ENCODE assay signal across 1 cellular context in the genomic region with DNA sequence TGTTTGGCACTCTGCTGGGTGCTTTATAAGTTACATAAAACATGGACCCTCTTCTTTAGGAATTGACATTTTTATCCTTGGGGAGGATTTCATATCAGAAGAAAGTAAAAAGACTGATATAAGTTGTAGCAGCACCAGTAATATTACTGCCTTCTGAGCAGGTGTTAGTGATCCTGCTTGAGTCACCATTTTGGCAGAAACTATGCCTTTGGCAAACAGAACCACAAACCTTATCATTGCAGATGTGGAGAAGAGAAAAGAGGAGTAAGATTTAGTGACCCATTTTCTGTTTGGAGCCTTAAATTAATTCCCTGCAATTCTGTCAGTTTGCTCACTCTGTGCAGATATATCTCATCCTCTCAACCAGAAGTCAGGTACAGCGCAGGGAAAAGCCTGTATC.
TF ChIP-seq lines count a peak whose summit lies in the region.

No MANE protein-coding gene starts in this region.

TF ChIP-seq in HepG2, 621 proteins besides CTCF, POLR2A, EP300 and RAD21:
- TF ChIP-seq CENPT (CRISPR knock-in tag; IDR thresholded peaks at IDR 0.05; ENCODE audit: low read depth) = no peak
- no peak for TF ChIP-seq ARNT (IDR thresholded peaks at IDR 0.05)
- TF ChIP-seq SALL1 (CRISPR knock-in tag; IDR thresholded peaks at IDR 0.05) = no peak
- TF ChIP-seq, protein P1, sequence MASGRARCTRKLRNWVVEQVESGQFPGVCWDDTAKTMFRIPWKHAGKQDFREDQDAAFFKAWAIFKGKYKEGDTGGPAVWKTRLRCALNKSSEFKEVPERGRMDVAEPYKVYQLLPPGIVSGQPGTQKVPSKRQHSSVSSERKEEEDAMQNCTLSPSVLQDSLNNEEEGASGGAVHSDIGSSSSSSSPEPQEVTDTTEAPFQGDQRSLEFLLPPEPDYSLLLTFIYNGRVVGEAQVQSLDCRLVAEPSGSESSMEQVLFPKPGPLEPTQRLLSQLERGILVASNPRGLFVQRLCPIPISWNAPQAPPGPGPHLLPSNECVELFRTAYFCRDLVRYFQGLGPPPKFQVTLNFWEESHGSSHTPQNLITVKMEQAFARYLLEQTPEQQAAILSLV (CRISPR knock-in tag; IDR thresholded peaks at IDR 0.05; ENCODE audit: borderline replicate concordance) = no peak
- TF ChIP-seq PCBP1 (IDR thresholded peaks at IDR 0.05; ENCODE audit: borderline replicate concordance, low read depth, low read length) = no peak
- TF ChIP-seq, protein P2, sequence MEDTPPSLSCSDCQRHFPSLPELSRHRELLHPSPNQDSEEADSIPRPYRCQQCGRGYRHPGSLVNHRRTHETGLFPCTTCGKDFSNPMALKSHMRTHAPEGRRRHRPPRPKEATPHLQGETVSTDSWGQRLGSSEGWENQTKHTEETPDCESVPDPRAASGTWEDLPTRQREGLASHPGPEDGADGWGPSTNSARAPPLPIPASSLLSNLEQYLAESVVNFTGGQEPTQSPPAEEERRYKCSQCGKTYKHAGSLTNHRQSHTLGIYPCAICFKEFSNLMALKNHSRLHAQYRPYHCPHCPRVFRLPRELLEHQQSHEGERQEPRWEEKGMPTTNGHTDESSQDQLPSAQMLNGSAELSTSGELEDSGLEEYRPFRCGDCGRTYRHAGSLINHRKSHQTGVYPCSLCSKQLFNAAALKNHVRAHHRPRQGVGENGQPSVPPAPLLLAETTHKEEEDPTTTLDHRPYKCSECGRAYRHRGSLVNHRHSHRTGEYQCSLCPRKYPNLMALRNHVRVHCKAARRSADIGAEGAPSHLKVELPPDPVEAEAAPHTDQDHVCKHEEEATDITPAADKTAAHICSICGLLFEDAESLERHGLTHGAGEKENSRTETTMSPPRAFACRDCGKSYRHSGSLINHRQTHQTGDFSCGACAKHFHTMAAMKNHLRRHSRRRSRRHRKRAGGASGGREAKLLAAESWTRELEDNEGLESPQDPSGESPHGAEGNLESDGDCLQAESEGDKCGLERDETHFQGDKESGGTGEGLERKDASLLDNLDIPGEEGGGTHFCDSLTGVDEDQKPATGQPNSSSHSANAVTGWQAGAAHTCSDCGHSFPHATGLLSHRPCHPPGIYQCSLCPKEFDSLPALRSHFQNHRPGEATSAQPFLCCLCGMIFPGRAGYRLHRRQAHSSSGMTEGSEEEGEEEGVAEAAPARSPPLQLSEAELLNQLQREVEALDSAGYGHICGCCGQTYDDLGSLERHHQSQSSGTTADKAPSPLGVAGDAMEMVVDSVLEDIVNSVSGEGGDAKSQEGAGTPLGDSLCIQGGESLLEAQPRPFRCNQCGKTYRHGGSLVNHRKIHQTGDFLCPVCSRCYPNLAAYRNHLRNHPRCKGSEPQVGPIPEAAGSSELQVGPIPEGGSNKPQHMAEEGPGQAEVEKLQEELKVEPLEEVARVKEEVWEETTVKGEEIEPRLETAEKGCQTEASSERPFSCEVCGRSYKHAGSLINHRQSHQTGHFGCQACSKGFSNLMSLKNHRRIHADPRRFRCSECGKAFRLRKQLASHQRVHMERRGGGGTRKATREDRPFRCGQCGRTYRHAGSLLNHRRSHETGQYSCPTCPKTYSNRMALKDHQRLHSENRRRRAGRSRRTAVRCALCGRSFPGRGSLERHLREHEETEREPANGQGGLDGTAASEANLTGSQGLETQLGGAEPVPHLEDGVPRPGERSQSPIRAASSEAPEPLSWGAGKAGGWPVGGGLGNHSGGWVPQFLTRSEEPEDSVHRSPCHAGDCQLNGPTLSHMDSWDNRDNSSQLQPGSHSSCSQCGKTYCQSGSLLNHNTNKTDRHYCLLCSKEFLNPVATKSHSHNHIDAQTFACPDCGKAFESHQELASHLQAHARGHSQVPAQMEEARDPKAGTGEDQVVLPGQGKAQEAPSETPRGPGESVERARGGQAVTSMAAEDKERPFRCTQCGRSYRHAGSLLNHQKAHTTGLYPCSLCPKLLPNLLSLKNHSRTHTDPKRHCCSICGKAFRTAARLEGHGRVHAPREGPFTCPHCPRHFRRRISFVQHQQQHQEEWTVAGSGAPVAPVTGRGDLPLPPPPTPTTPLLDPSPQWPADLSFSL (CRISPR knock-in tag; IDR thresholded peaks at IDR 0.05) = no peak
- no peak for TF ChIP-seq SCMH1 (CRISPR knock-in tag; IDR thresholded peaks at IDR 0.05; ENCODE audit: borderline replicate concordance)
- TF ChIP-seq ZNF557 (CRISPR knock-in tag; IDR thresholded peaks at IDR 0.05) = no peak
- TF ChIP-seq, protein P3, sequence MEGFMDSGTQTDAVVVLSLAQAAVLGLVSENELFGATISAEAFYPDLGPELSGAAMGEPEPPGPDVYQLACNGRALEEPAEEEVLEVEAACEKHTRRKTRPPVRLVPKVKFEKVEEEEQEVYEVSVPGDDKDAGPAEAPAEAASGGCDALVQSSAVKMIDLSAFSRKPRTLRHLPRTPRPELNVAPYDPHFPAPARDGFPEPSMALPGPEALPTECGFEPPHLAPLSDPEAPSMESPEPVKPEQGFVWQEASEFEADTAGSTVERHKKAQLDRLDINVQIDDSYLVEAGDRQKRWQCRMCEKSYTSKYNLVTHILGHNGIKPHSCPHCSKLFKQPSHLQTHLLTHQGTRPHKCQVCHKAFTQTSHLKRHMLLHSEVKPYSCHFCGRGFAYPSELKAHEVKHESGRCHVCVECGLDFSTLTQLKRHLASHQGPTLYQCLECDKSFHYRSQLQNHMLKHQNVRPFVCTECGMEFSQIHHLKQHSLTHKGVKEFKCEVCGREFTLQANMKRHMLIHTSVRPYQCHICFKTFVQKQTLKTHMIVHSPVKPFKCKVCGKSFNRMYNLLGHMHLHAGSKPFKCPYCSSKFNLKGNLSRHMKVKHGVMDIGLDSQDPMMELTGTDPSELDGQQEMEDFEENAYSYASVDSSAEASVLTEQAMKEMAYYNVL (CRISPR knock-in tag; IDR thresholded peaks at IDR 0.05; ENCODE audit: borderline replicate concordance) = no peak
- no peak for TF ChIP-seq ZNF709 (CRISPR knock-in tag; IDR thresholded peaks at IDR 0.05)
- TF ChIP-seq, protein P4, sequence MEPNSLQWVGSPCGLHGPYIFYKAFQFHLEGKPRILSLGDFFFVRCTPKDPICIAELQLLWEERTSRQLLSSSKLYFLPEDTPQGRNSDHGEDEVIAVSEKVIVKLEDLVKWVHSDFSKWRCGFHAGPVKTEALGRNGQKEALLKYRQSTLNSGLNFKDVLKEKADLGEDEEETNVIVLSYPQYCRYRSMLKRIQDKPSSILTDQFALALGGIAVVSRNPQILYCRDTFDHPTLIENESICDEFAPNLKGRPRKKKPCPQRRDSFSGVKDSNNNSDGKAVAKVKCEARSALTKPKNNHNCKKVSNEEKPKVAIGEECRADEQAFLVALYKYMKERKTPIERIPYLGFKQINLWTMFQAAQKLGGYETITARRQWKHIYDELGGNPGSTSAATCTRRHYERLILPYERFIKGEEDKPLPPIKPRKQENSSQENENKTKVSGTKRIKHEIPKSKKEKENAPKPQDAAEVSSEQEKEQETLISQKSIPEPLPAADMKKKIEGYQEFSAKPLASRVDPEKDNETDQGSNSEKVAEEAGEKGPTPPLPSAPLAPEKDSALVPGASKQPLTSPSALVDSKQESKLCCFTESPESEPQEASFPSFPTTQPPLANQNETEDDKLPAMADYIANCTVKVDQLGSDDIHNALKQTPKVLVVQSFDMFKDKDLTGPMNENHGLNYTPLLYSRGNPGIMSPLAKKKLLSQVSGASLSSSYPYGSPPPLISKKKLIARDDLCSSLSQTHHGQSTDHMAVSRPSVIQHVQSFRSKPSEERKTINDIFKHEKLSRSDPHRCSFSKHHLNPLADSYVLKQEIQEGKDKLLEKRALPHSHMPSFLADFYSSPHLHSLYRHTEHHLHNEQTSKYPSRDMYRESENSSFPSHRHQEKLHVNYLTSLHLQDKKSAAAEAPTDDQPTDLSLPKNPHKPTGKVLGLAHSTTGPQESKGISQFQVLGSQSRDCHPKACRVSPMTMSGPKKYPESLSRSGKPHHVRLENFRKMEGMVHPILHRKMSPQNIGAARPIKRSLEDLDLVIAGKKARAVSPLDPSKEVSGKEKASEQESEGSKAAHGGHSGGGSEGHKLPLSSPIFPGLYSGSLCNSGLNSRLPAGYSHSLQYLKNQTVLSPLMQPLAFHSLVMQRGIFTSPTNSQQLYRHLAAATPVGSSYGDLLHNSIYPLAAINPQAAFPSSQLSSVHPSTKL (CRISPR knock-in tag; IDR thresholded peaks at IDR 0.05) = no peak
- TF ChIP-seq ARNT2 (CRISPR knock-in tag; IDR thresholded peaks at IDR 0.05; ENCODE audit: low read depth) = no peak
- no peak for TF ChIP-seq JUND (CRISPR knock-in tag; IDR thresholded peaks at IDR 0.05)
- no peak for TF ChIP-seq ZNF766 (CRISPR knock-in tag; IDR thresholded peaks at IDR 0.05; ENCODE audit: borderline replicate concordance)
- TF ChIP-seq, protein P5, sequence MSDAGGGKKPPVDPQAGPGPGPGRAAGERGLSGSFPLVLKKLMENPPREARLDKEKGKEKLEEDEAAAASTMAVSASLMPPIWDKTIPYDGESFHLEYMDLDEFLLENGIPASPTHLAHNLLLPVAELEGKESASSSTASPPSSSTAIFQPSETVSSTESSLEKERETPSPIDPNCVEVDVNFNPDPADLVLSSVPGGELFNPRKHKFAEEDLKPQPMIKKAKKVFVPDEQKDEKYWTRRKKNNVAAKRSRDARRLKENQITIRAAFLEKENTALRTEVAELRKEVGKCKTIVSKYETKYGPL (CRISPR knock-in tag; IDR thresholded peaks at IDR 0.05) = no peak
- no peak for TF ChIP-seq AHR (CRISPR knock-in tag; IDR thresholded peaks at IDR 0.05)
- TF ChIP-seq MBNL3 (CRISPR knock-in tag; conservative IDR thresholded peaks at IDR 0.05) = no peak
- no peak for TF ChIP-seq ZNF382 (CRISPR knock-in tag; IDR thresholded peaks at IDR 0.05; ENCODE audit: borderline replicate concordance)
- TF ChIP-seq, protein P6, sequence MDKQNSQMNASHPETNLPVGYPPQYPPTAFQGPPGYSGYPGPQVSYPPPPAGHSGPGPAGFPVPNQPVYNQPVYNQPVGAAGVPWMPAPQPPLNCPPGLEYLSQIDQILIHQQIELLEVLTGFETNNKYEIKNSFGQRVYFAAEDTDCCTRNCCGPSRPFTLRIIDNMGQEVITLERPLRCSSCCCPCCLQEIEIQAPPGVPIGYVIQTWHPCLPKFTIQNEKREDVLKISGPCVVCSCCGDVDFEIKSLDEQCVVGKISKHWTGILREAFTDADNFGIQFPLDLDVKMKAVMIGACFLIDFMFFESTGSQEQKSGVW (CRISPR knock-in tag; IDR thresholded peaks at IDR 0.05; ENCODE audit: borderline replicate concordance) = no peak
- no peak for TF ChIP-seq ZNF431 (CRISPR knock-in tag; IDR thresholded peaks at IDR 0.05; ENCODE audit: borderline replicate concordance, low read depth)
